1 cellular context compared by ENCODE assay signal in the genomic region with DNA sequence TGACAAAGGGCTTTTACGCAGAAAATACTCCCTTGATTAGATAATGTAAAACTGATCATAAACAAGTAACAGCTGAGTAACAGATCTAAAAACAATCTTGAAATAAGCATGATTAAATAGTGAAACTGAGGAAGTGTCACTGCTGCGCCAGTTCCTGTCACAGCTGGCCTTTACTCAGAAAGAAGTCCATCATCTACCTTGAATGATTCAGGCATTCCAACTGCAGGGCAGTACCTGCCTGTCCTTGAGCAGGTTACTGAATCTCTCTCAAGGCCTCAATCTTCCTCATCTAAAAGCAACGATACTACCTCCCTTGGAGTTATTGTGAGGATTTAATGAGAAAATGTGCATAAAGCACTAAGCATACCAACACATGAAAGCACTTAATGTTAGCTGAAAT.
A peak's percentile ranks its signal among the peaks of the same experiment; 100 is the strongest.
TF ChIP-seq lines count a peak whose summit lies in the region.

No MANE protein-coding gene starts in this region.

TF ChIP-seq in HEK293, 187 proteins besides CTCF, POLR2A, EP300 and RAD21:
- TF ChIP-seq ZNF624 (tag by site-specific recombination; IDR thresholded peaks at IDR 0.05): no peak
- TF ChIP-seq, protein P1, sequence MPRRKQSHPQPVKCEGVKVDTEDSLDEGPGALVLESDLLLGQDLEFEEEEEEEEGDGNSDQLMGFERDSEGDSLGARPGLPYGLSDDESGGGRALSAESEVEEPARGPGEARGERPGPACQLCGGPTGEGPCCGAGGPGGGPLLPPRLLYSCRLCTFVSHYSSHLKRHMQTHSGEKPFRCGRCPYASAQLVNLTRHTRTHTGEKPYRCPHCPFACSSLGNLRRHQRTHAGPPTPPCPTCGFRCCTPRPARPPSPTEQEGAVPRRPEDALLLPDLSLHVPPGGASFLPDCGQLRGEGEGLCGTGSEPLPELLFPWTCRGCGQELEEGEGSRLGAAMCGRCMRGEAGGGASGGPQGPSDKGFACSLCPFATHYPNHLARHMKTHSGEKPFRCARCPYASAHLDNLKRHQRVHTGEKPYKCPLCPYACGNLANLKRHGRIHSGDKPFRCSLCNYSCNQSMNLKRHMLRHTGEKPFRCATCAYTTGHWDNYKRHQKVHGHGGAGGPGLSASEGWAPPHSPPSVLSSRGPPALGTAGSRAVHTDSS (tag by site-specific recombination; IDR thresholded peaks at IDR 0.05): 0 out of 2 replicates have a peak, but pooled peaks have one; percentile 46
